In the genomic region with DNA sequence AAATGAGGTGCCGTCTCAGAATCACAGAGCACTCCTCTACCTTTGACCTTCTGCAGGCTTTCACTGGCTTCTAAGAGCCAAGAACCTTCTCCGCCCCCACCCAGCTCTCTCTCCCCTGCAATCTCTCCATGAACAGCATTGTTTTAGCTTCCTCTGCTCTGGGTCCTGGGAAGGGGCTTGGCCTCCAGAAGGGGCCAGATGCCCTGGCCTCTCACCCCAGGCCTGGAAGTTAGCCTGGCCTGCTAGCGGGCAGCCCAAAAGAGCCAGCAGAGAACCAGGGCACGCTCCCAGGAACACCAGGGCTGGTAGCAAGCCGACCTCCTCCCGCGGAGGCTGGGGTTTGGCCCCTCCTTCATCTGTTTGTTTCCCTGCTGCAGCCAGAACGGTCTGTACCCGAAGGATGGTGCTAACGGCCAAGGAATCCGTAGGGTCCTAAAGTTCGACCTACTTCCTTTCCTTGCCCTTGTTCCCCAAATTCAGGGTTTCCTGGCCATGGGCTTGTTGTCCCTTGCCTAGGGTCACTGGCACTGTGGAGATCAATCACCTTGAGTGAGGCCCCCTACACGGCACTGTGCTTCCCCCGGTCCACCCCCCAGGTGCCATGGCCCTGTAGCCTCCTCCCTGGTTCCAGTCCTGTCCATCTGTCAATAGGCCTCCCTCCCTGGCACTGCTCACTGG, we compare ENCODE assay signal across 8 cellular contexts. TPM values are rescaled to one million over a fixed set of nuclear protein-coding genes. Genes with fewer than 3 reads are reported as not detected.
A peak's percentile ranks its signal among the peaks of the same experiment; 100 is the strongest.
DNase-seq lines count a peak whose midpoint lies in the region; ATAC-seq and TF ChIP-seq lines count a peak whose summit lies in the region.

No MANE protein-coding gene starts in this region.

- ATAC-seq in HCT116 (peak; percentile 88), GM18519 (IDR thresholded peaks at IDR 0.05; ENCODE audit: low FRiP score, unreplicated experiment) (no peak)

- intact Hi-C loops in HCT116 (cut with micrococcal nuclease) = no loop called here

- H3K36me3 ChIP-seq in HCT116 (ENCODE audit: control insufficient read depth in 1 of 2, insufficient read depth in 2 of 2, low read length in 2 of 2) = no peaks in the 10 kb centered on the region
- H3K36me3 ChIP-seq in Peyer's patch = no peaks in the 10 kb centered on the region

- RAD21 ChIA-PET in HCT116 (lab: Charles Lee; ENCODE audit: low non-redundant PET in 1 of 2, low total read pairs in 2 of 2, uncharacterized antibody in 2 of 2, unreplicated experiment in 2 of 2) = interaction anchor here in 1 of 2 experiments (0.7 kb wide), 1 partner anchor 60 kb away, joined by 3 read pairs; no protein-coding TSS in a partner anchor

- POLR2A ChIA-PET in HCT116 (lab: Charles Lee) = interaction anchor here (1.0 to 3.5 kb wide), 10 partner anchors 9 to 75 kb away, joined by 3 to 22 read pairs (median 5); a partner anchor contains a TSS

- DNase-seq in CD1c-positive myeloid dendritic cell (ENCODE audit: extremely low spot score) = peak; percentile 53
- DNase-seq in HCT116 (ENCODE audit: low read depth, low spot score) = no peak
- DNase-seq in Peyer's patch = peak; percentile 74 to 94 (median 91)
- DNase-seq in T47D (ENCODE audit: low read depth in 1 of 2, low spot score in 1 of 2) = peak; percentile 54 to 75
- DNase-seq in hypothalamus (lab: John Stamatoyannopoulos, UW) = peak; percentile 51 to 98 (median 90)
- DNase-seq in putamen (ENCODE audit: low spot score) = peak; percentile 96
- DNase-seq in NCI-H1048 (lab: John Stamatoyannopoulos, UW) = no peak

- peak overlapping the region; percentile 62 for H3K4me2 ChIP-seq in HCT116 (ENCODE audit: low read length)

- H3K9me2 ChIP-seq in HCT116 (ENCODE audit: insufficient read depth) = no peaks in the 10 kb centered on the region

- H2AFZ ChIP-seq in HCT116 (ENCODE audit: low read depth, low read length, poor library complexity, severe bottlenecking) = peak overlapping the region; percentile 64

- H3K9me3 ChIP-seq in HCT116 (ENCODE audit: control insufficient read depth in 1 of 2, insufficient read depth in 1 of 2, low read depth in 1 of 2, low read length in 2 of 2) (no peaks in the 10 kb centered on the region), Peyer's patch (no peaks in the 10 kb centered on the region)

- CTCF ChIA-PET in HCT116 (lab: Charles Lee) = interaction anchor here (0.9 to 1.0 kb wide), 2 partner anchors 9 to 39 kb away, joined by 3 read pairs; a partner anchor contains a TSS

- no peaks in the 10 kb centered on the region for H3K79me2 ChIP-seq in HCT116 (ENCODE audit: insufficient read depth, low read length)

- no peaks in the 10 kb centered on the region for H4K20me1 ChIP-seq in HCT116 (ENCODE audit: insufficient read depth)

- TF ChIP-seq CTCF in HCT116 (IDR thresholded peaks at IDR 0.05 in 2 of 3, conservative IDR thresholded peaks at IDR 0.05 in 1 of 3; ENCODE audit: borderline replicate concordance in 1 of 3, insufficient read depth in 1 of 3, low read depth in 2 of 3, low read length in 2 of 3) (no peak), Peyer's patch (IDR thresholded peaks at IDR 0.05) (no peak)

- H3K4me1 ChIP-seq in HCT116 (ENCODE audit: control insufficient read depth in 1 of 2, insufficient read depth in 2 of 2, low read length in 2 of 2) (peaks cover 25 to 48% of the 10 kb centered on the region in 2 experiments), Peyer's patch (peaks cover 0 to 73% (median 49%) of the 10 kb centered on the region in 4 donors)

- peak overlapping the region; percentile 42 for H3K9ac ChIP-seq in HCT116 (ENCODE audit: low read length)

- H3K27me3 ChIP-seq in HCT116 (ENCODE audit: insufficient read depth, low read length) (no peaks in the 10 kb centered on the region), Peyer's patch (no peaks in the 10 kb centered on the region)

- TSS peak; percentile 81 for BruUV-seq in HCT116 (replicated peaks; lab: Mats Ljungman, UMichigan)

- peak overlapping the region; percentile 63 for H3K27ac ChIP-seq in HCT116 (ENCODE audit: low read depth, low read length)
- H3K27ac ChIP-seq in Peyer's patch = peak overlapping the region; percentile 76 to 96 (median 86)

- TF ChIP-seq POLR2A in HCT116 (IDR thresholded peaks at IDR 0.05; ENCODE audit: borderline replicate concordance, extremely low read depth, insufficient read depth, insufficient read length) (no peak), Peyer's patch (IDR thresholded peaks at IDR 0.05) (peak; percentile 43 to 64)

- H3K4me3 ChIP-seq in HCT116 (replicated peaks in 1 of 2; ENCODE audit: low read depth in 1 of 2, low read length in 2 of 2) (peak overlapping the region; percentile 9 to 16; a peak in 3 of 4 replicates), Peyer's patch (peak overlapping the region in 3 of 4 donors; percentile 4 to 22 (median 17))

- TF ChIP-seq RAD21 in HCT116 (IDR thresholded peaks at IDR 0.05; ENCODE audit: low read depth) = peak; percentile 41

- in situ Hi-C loops in T47D (cut with HindIII; ENCODE audit: low pct_unique_long_range_greater_than_20kb, low sequenced_read_pairs) = no loop called here

TF ChIP-seq in HCT116, 20 proteins besides CTCF, POLR2A, EP300 and RAD21:
- peak; percentile 30; the same call in 1 of the 2 replicates for TF ChIP-seq POLR2AphosphoS5 (IDR thresholded peaks at IDR 0.05; ENCODE audit: low read depth, low read length)
- no peak for TF ChIP-seq JUND (IDR thresholded peaks at IDR 0.05)
- peak; percentile 67 for TF ChIP-seq FOSL1 (IDR thresholded peaks at IDR 0.05; ENCODE audit: low read depth)
- 0 out of 2 replicates have a peak, but pooled peaks have one; percentile 22 for TF ChIP-seq ZFX (IDR thresholded peaks at IDR 0.05)
- TF ChIP-seq TCF7L2 (IDR thresholded peaks at IDR 0.05; ENCODE audit: borderline replicate concordance, extremely low read depth, insufficient read depth, insufficient read length) = peak; percentile 25
- peak; percentile 66 for TF ChIP-seq SP1 (IDR thresholded peaks at IDR 0.05; ENCODE audit: low read depth)
- TF ChIP-seq CBX3 (IDR thresholded peaks at IDR 0.05; ENCODE audit: low read depth) = peak; percentile 67; the same call in 1 of the 2 replicates
- TF ChIP-seq, protein P1, sequence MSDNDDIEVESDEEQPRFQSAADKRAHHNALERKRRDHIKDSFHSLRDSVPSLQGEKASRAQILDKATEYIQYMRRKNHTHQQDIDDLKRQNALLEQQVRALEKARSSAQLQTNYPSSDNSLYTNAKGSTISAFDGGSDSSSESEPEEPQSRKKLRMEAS (IDR thresholded peaks at IDR 0.05) = no peak; the same call in 1 of the 2 replicates
- TF ChIP-seq EZH2phosphoT487 (IDR thresholded peaks at IDR 0.05; ENCODE audit: borderline replicate concordance) = no peak

RNA-seq across cellular contexts. Expression of a gene that starts 18.7 kb away (rescaled TPM):
- total RNA-seq in HCT116 (2021; ENCODE audit: unreplicated experiment) = 462 TPM
- 1,030 and 1,103 TPM in 2 replicates for polyA plus RNA-seq in HCT116 (2012)
- total RNA-seq in Peyer's patch = 100 to 1,000 TPM in 3 of 4 donors, 10 to 100 TPM in 1; 80.6 to 275 (median 123) TPM

RNA-seq across cellular contexts. Expression of a gene that starts 39.0 kb away (rescaled TPM):
- total RNA-seq in HCT116 (2021; ENCODE audit: unreplicated experiment) (34.5 TPM), Peyer's patch (10 to 100 TPM in 3 of 4 donors, 1 to 10 TPM in 1; 9.7 to 48.7 (median 21.5) TPM)
- polyA plus RNA-seq in HCT116 (2012) = 21.8 and 28.4 TPM in 2 replicates

RNA-seq across cellular contexts. Expression of a gene that starts 39.2 kb away (rescaled TPM):
- total RNA-seq in HCT116 (2021; ENCODE audit: unreplicated experiment) (71.1 TPM), Peyer's patch (10 to 100 TPM; 55.0 to 73.4 (median 60.6) TPM)
- 64.1 and 72.3 TPM in 2 replicates for polyA plus RNA-seq in HCT116 (2012)

Comparison
In these comparisons a context has a peak if more than half of its experiments do, and no peak if none do; other contexts are left out.
1. DNase-seq: peak in CD1c-positive myeloid dendritic cell (single experiment), Peyer's patch (3 of 3), T47D (2 of 2), hypothalamus (51 of 51) and putamen (single experiment); none in HCT116 (single experiment) and NCI-H1048 (single experiment).